1 cellular context compared by ENCODE assay signal in genomic region chr15:62389887-62390792, GRCh38.
TF ChIP-seq lines count a peak whose summit lies in the region.

TLN2 (plus strand) TSS chr15:62390550.

TF ChIP-seq in K562, 482 proteins besides CTCF, POLR2A, EP300 and RAD21 (continued from another document and continues in another):
- TF ChIP-seq MBD1 (CRISPR knock-in tag; IDR thresholded peaks at IDR 0.05) (no peak), EGR1 (conservative IDR thresholded peaks at IDR 0.05) (peak; percentile 69), MTF1 (CRISPR knock-in tag; IDR thresholded peaks at IDR 0.05; ENCODE audit: borderline replicate concordance) (no peak), ZFP36 (IDR thresholded peaks at IDR 0.05; ENCODE audit: low read depth, low read length, partially characterized antibody) (no peak), MAZ (CRISPR knock-in tag; conservative IDR thresholded peaks at IDR 0.05 in 1 of 2, IDR thresholded peaks at IDR 0.05 in 1 of 2) (peak in 1 of 2 experiments; percentile 63; a peak in 2 of 4 replicates), CREB1 (IDR thresholded peaks at IDR 0.05) (peak; percentile 80), CREB1 (CRISPR knock-in tag; IDR thresholded peaks at IDR 0.05) (peak; percentile 72), NKRF (IDR thresholded peaks at IDR 0.05; ENCODE audit: borderline replicate concordance) (peak; percentile 34; the same call in 1 of the 2 replicates), PPARD (CRISPR knock-in tag; IDR thresholded peaks at IDR 0.05) (no peak), THAP12 (CRISPR knock-in tag; IDR thresholded peaks at IDR 0.05) (peak; percentile 55; the same call in 1 of the 2 replicates), GTF3C2 (IDR thresholded peaks at IDR 0.05; ENCODE audit: borderline replicate concordance, extremely low read depth, insufficient read length) (no peak), CXXC5 (CRISPR knock-in tag; IDR thresholded peaks at IDR 0.05) (peak; percentile 89), ZNF146 (CRISPR knock-in tag; IDR thresholded peaks at IDR 0.05; ENCODE audit: unreplicated experiment) (no peak), MCM5 (IDR thresholded peaks at IDR 0.05; ENCODE audit: low read depth) (no peak), ZNF695 (CRISPR knock-in tag; IDR thresholded peaks at IDR 0.05) (no peak), ZFX (CRISPR knock-in tag; IDR thresholded peaks at IDR 0.05) (peak; percentile 81), ZNF407 (IDR thresholded peaks at IDR 0.05; ENCODE audit: low read depth) (no peak), PRMT5 (CRISPR knock-in tag; IDR thresholded peaks at IDR 0.05) (no peak), GMEB1 (CRISPR knock-in tag; IDR thresholded peaks at IDR 0.05) (peak; percentile 54), RBM14 (IDR thresholded peaks at IDR 0.05; ENCODE audit: borderline replicate concordance, insufficient read depth, low read depth, low read length) (no peak), E4F1 (CRISPR knock-in tag; IDR thresholded peaks at IDR 0.05; ENCODE audit: borderline replicate concordance) (no peak), C11orf30 (IDR thresholded peaks at IDR 0.05; ENCODE audit: low read depth) (peak; percentile 36; the same call in 1 of the 2 replicates), ETS1 (conservative IDR thresholded peaks at IDR 0.05; ENCODE audit: control insufficient read depth, low read depth, low read length) (0 out of 2 replicates have a peak, but pooled peaks have one; percentile 37), SP2 (IDR thresholded peaks at IDR 0.05; ENCODE audit: extremely low read depth, low read depth, low read length, poor library complexity, severe bottlenecking) (no peak), NCOA1 (IDR thresholded peaks at IDR 0.05; ENCODE audit: low read depth) (no peak), DPF2 (IDR thresholded peaks at IDR 0.05) (no peak), ZBTB12 (CRISPR knock-in tag; IDR thresholded peaks at IDR 0.05) (peak; percentile 88), ESRRA (IDR thresholded peaks at IDR 0.05; ENCODE audit: borderline replicate concordance, low read depth) (peak; percentile 52; the same call in 1 of the 2 replicates), JUN (IDR thresholded peaks at IDR 0.05; ENCODE audit: borderline replicate concordance, low read depth, low read length) (no peak), JUN (CRISPR knock-in tag; IDR thresholded peaks at IDR 0.05; ENCODE audit: borderline replicate concordance) (no peak)
